In genomic region chr18:68623342-68623741, GRCh38 we compare ENCODE assay signal across 9 cellular contexts.
DNase-seq lines count a peak whose midpoint lies in the region; ATAC-seq and TF ChIP-seq lines count a peak whose summit lies in the region.
"Had no signal": no experiment of that assay in that cellular context is flagged by ENCODE, and none has a peak within 500 bp of the region (broad histone marks: within the 10 kb centered on the region; RNA-seq: fewer than 3 reads in every experiment).

No MANE protein-coding gene starts in this region.

- ATAC-seq in HG03442 (IDR thresholded peaks at IDR 0.05; ENCODE audit: unreplicated experiment), result peak; percentile 67
- ATAC-seq: mucosa of descending colon had no signal

- H3K4me1 ChIP-seq in adipocyte (ENCODE audit: control insufficient read depth, insufficient read depth, low read length), result no peaks in the 10 kb centered on the region

- H3K9ac ChIP-seq in adipocyte (ENCODE audit: low read length), result no peak overlapping the region

- H3K36me3 ChIP-seq in adipocyte (ENCODE audit: control insufficient read depth, insufficient read depth, low read length, severe bottlenecking), result no peaks in the 10 kb centered on the region

- peak; percentile 29 for DNase-seq in AG04449 (ENCODE audit: low read depth, low spot score)
- DNase-seq in NCI-H748 (lab: John Stamatoyannopoulos, UW; ENCODE audit: unreplicated experiment), result peak; percentile 81
- peak; percentile 89 for DNase-seq in adipocyte (ENCODE audit: low read depth)
- peak in 37 of 51 donors; percentile 1 to 74 (median 17) for DNase-seq in hypothalamus (lab: John Stamatoyannopoulos, UW)
- peak; percentile 7 for DNase-seq in stimulated activated CD4-positive, alpha-beta T cell treated with anti-CD3 and anti-CD28 coated beads, Interleukin-4, amount 100 ng/mL, for 24 hours
- no peak for DNase-seq in KG1 (lab: John Stamatoyannopoulos, UW)

- peak; percentile 74 for TF ChIP-seq CTCF in AG04449 (IDR thresholded peaks at IDR 0.05; ENCODE audit: insufficient read depth, low read length, missing control alignments)
- peak; percentile 67 for TF ChIP-seq CTCF in GM12873 (IDR thresholded peaks at IDR 0.05; ENCODE audit: insufficient read depth, low read depth, low read length, missing control alignments)

- CTCF ChIA-PET in AG04449 (lab: Yijun Ruan, JAX), result interaction anchor here (0.6 to 1.5 kb wide), 22 partner anchors 9 to 1407 kb away, joined by 3 to 6 read pairs (median 3); partner anchors contain the start of gene DSEL

- no peaks in the 10 kb centered on the region for H3K27me3 ChIP-seq in adipocyte (replicated peaks; ENCODE audit: control insufficient read depth, insufficient read depth, low read length)

- POLR2A ChIA-PET in AG04449 (lab: Yijun Ruan, JAX), result no interaction called here

- H3K9me3 ChIP-seq in adipocyte (ENCODE audit: control insufficient read depth, low read length), result no peaks in the 10 kb centered on the region
- H3K9me3 ChIP-seq: mucosa of descending colon had no signal

- H3K4me3 ChIP-seq in AG04449 (ENCODE audit: low read depth, low read length) (no peak overlapping the region), adipocyte (ENCODE audit: low read length) (no peak overlapping the region)
- H3K4me3 ChIP-seq: mucosa of descending colon had no signal
